In genomic region chr16:15856901-15857778, GRCh38 we compare ENCODE assay signal across 7 cellular contexts. TPM values are rescaled to one million over a fixed set of nuclear protein-coding genes. Genes with fewer than 3 reads are reported as not detected.
DNase-seq lines count a peak whose midpoint lies in the region; ATAC-seq and TF ChIP-seq lines count a peak whose summit lies in the region.

MYH11 (minus strand) TSS chr16:15857028; CDS start chr16:15838252, 18,776 bp downstream.

- H3K27me3 Mint-ChIP-seq in IgD-negative memory B cell = peaks cover 15% of the 10 kb centered on the region

- H3K27ac Mint-ChIP-seq in IgD-negative memory B cell = no peak within 1 kb of the TSS

- no peaks in the 10 kb centered on the region for H3K9me3 ChIP-seq in suprapubic skin

- no peak for TF ChIP-seq EP300 in suprapubic skin (IDR thresholded peaks at IDR 0.05)

- TF ChIP-seq CTCF in astrocyte of the spinal cord (IDR thresholded peaks at IDR 0.05; ENCODE audit: low read depth, low read length) (no peak), suprapubic skin (IDR thresholded peaks at IDR 0.05) (no peak)

- DNase-seq in astrocyte of the spinal cord (ENCODE audit: low read depth, low spot score) = no peak
- DNase-seq in left kidney (ENCODE audit: low read depth, low spot score) = peak; percentile 34
- DNase-seq in suprapubic skin (ENCODE audit: low spot score in 2 of 2) = no peak
- no peak for DNase-seq in globus pallidus (ENCODE audit: low spot score)
- DNase-seq in central memory CD4-positive, alpha-beta T cell = no peak

- H3K4me1 ChIP-seq in suprapubic skin = peaks cover 19% of the 10 kb centered on the region

- no peak for TF ChIP-seq POLR2A in suprapubic skin (IDR thresholded peaks at IDR 0.05)

- H3K4me3 Mint-ChIP-seq in IgD-negative memory B cell = peak within 1 kb of the TSS; percentile 36 to 89 (median 82)

- no peaks in the 10 kb centered on the region for H3K36me3 Mint-ChIP-seq in IgD-negative memory B cell

- no peak within 1 kb of the TSS for H3K27ac ChIP-seq in suprapubic skin

- WGBS in suprapubic skin = 2% methylated on average over 16 of the region's 52 CpGs

- H3K36me3 ChIP-seq in suprapubic skin = no peaks in the 10 kb centered on the region

- no peaks in the 10 kb centered on the region for H3K9me3 Mint-ChIP-seq in IgD-negative memory B cell

- H3K4me1 Mint-ChIP-seq in IgD-negative memory B cell = peaks cover 16 to 22% (median 19%) of the 10 kb centered on the region in 3 donors

- H3K4me3 ChIP-seq in astrocyte of the spinal cord (ENCODE audit: low read depth, low read length) (peak within 1 kb of the TSS; percentile 24), suprapubic skin (peak within 1 kb of the TSS; percentile 48)

- in situ Hi-C loops in astrocyte of the spinal cord (cut with HindIII; ENCODE audit: low sequenced_read_pairs) = no loop called here

- peaks cover 38% of the 10 kb centered on the region for H3K27me3 ChIP-seq in suprapubic skin

- ATAC-seq in GM18519 (IDR thresholded peaks at IDR 0.05; ENCODE audit: low FRiP score, unreplicated experiment) = no peak

RNA-seq across cellular contexts. Expression of gene MYH11, which starts in this region (rescaled TPM):
- polyA plus RNA-seq in IgD-negative memory B cell = 3.9 TPM
- 10 to 100 TPM; 24.2 to 54.8 (median 36.0) TPM for total RNA-seq in suprapubic skin
